8 cellular contexts compared by ENCODE assay signal in the genomic region with DNA sequence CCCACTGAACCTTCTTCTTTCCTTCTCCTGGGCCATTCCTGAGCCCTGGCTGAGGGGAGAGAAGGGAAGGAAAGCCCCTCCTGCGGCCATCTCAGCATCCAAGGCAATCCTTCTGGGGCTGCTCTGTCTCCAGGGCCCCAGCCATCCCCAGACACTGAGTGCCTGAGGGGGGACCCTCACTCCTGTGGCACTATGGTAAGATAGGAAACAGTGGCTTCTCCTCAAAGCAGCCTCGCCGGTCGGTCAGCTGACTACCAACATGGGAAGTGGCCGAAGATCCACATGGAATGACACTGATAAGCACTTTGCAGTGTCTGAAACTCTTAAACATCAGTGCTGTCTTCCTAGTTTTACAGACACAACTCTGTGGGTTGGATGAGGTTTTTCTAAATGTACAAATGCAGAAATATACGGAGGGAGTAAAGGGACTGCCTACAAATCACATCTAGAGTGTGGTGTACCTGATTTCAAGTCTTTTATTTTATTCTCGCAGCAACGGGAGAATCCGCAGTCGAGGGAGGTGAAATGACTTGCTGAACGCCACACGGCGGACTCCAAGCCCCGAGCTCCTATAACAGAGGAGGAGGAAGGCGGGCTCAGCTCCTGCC. TPM values are rescaled to one million over a fixed set of nuclear protein-coding genes. Genes with fewer than 3 reads are reported as not detected.
DNase-seq lines count a peak whose midpoint lies in the region; ATAC-seq, FAIRE-seq and TF ChIP-seq lines count a peak whose summit lies in the region.

No MANE protein-coding gene starts in this region.

- intact Hi-C loops in pancreas (cut with DNase I) = no loop called here

- H3K27me3 Mint-ChIP-seq in effector memory CD8-positive, alpha-beta T cell = peaks cover 19 to 36% of the 10 kb centered on the region in 2 donors

- FAIRE-seq in pancreas (lab: Jason Lieb, UNC) (no peak), H54 (lab: Jason Lieb, UNC) (no peak)

- DNase-seq in DMS53 treated with DMSO at 0.1 percent for 48 hours (lab: John Stamatoyannopoulos, UW; ENCODE audit: unreplicated experiment) = peak; percentile 32
- DNase-seq in NCI-H69 (lab: John Stamatoyannopoulos, UW) = peak; percentile 50
- no peak for DNase-seq in effector memory CD8-positive, alpha-beta T cell
- no peak for DNase-seq in pancreas
- no peak for DNase-seq in H54 (ENCODE audit: insufficient read length, low spot score)
- DNase-seq in NCI-H1417 treated with DMSO at 0.1 percent for 48 hours (lab: John Stamatoyannopoulos, UW) = no peak

- peaks cover 12% of the 10 kb centered on the region for H3K36me3 Mint-ChIP-seq in effector memory CD8-positive, alpha-beta T cell (ENCODE audit: insufficient read depth)

- no peaks in the 10 kb centered on the region for H3K9me3 Mint-ChIP-seq in effector memory CD8-positive, alpha-beta T cell

- no peak for ATAC-seq in effector memory CD8-positive, alpha-beta T cell (replicated peaks)
- ATAC-seq in pancreas (no peak), HG03025 (IDR thresholded peaks at IDR 0.05; ENCODE audit: low FRiP score, unreplicated experiment) (no peak), GM21390 (IDR thresholded peaks at IDR 0.05; ENCODE audit: unreplicated experiment) (no peak)

- peaks cover 0 to 12% (median 8%) of the 10 kb centered on the region in 3 donors for H3K4me1 ChIP-seq in pancreas

- peak overlapping the region in 1 of 4 donors; percentile 32 for H3K27ac ChIP-seq in pancreas

- H3K9me3 ChIP-seq in pancreas = no peaks in the 10 kb centered on the region

- peak overlapping the region; percentile 28 to 32 for H3K27ac Mint-ChIP-seq in effector memory CD8-positive, alpha-beta T cell

- H3K36me3 ChIP-seq in pancreas = no peaks in the 10 kb centered on the region

- H3K4me3 Mint-ChIP-seq in effector memory CD8-positive, alpha-beta T cell = peak overlapping the region; percentile 82 to 85

- H3K4me3 ChIP-seq in pancreas = peak overlapping the region; percentile 34 to 71 (median 51)

- H3K27me3 ChIP-seq in pancreas = no peaks in the 10 kb centered on the region

- TF ChIP-seq CTCF in pancreas (IDR thresholded peaks at IDR 0.05) = no peak

- H3K4me1 Mint-ChIP-seq in effector memory CD8-positive, alpha-beta T cell (ENCODE audit: low read depth in 2 of 2) = peaks cover 12 to 20% of the 10 kb centered on the region in 2 donors

- no peak for TF ChIP-seq POLR2A in H54 (IDR thresholded peaks at IDR 0.05; ENCODE audit: low read depth, low read length)

- 10 to 13% methylated on average over 15 of the region's 15 CpGs for WGBS in pancreas, 2 donors

RNA-seq across cellular contexts. Expression of a gene that starts 1.0 kb away (rescaled TPM):
- total RNA-seq in pancreas = 1 to 10 TPM in 4 of 6 donors, under 1 TPM in 2; 0.64 to 2.8 (median 1.1) TPM
- 1 to 10 TPM in 1 of 2 donors, under 1 TPM in 1; 0.84 to 1.3 TPM for polyA plus RNA-seq in pancreas

RNA-seq across cellular contexts. Expression of a gene that starts 20.9 kb away (rescaled TPM):
- under 1 TPM; 0.17 to 0.41 (median 0.26) TPM for total RNA-seq in pancreas
- polyA plus RNA-seq in pancreas = under 1 TPM; 0.19 to 0.63 TPM

RNA-seq across cellular contexts. Expression of a gene that starts 51.4 kb away (rescaled TPM):
- total RNA-seq in pancreas = 10 to 100 TPM; 11.2 to 24.1 (median 17.8) TPM
- 10 to 100 TPM; 10.6 to 16.9 TPM for polyA plus RNA-seq in pancreas

Comparison
In these comparisons a context has a peak if more than half of its experiments do, and no peak if none do; other contexts are left out.
1. DNase-seq: peak in DMS53 treated with DMSO at 0.1 percent for 48 hours (single experiment) and NCI-H69 (single experiment); none in effector memory CD8-positive, alpha-beta T cell (0 of 3), pancreas (0 of 6), H54 (single experiment) and NCI-H1417 treated with DMSO at 0.1 percent for 48 hours (single experiment).